In genomic region chr6:31811645-31812044, GRCh38 we compare ENCODE assay signal across 1 cellular context.
TF ChIP-seq lines count a peak whose summit lies in the region.

No MANE protein-coding gene starts in this region.

TF ChIP-seq in GM12878, 131 proteins besides CTCF, POLR2A, EP300 and RAD21:
- TF ChIP-seq BHLHE40 (IDR thresholded peaks at IDR 0.05; ENCODE audit: borderline replicate concordance in 1 of 2, low read depth in 2 of 2, low read length in 1 of 2) (no peak), SMC3 (IDR thresholded peaks at IDR 0.05; ENCODE audit: borderline replicate concordance, low read length) (no peak), BACH1 (IDR thresholded peaks at IDR 0.05; ENCODE audit: borderline replicate concordance) (no peak), SUPT20H (IDR thresholded peaks at IDR 0.05; ENCODE audit: borderline replicate concordance, control insufficient read depth, low read depth, low read length) (no peak), NFXL1 (IDR thresholded peaks at IDR 0.05; ENCODE audit: borderline replicate concordance) (no peak), BMI1 (IDR thresholded peaks at IDR 0.05; ENCODE audit: borderline replicate concordance) (no peak), NFYA (IDR thresholded peaks at IDR 0.05; ENCODE audit: borderline replicate concordance, low read depth, low read length) (no peak), PRDM15 (CRISPR knock-in tag; IDR thresholded peaks at IDR 0.05) (no peak), CBX3 (IDR thresholded peaks at IDR 0.05; ENCODE audit: borderline replicate concordance, low read depth) (no peak), NRF1 (conservative IDR thresholded peaks at IDR 0.05; ENCODE audit: low read depth, low read length) (no peak), MAX (IDR thresholded peaks at IDR 0.05; ENCODE audit: low read depth, low read length) (no peak), IKZF2 (IDR thresholded peaks at IDR 0.05) (no peak)
